Comparison of ENCODE assay signal across 1 cellular context in genomic region chr6:89371849-89372505, GRCh38.
TF ChIP-seq lines count a peak whose summit lies in the region.

No MANE protein-coding gene starts in this region.

TF ChIP-seq in HepG2, 621 proteins besides CTCF, POLR2A, EP300 and RAD21 (continued from another document and continues in another):
- TF ChIP-seq ARID5B (CRISPR knock-in tag; IDR thresholded peaks at IDR 0.05) (peak; percentile 49; the same call in 1 of the 2 replicates), ATF7 (IDR thresholded peaks at IDR 0.05) (no peak), ATF7 (CRISPR knock-in tag; IDR thresholded peaks at IDR 0.05) (no peak), ZFY (CRISPR knock-in tag; IDR thresholded peaks at IDR 0.05) (peak; percentile 31; the same call in 1 of the 2 replicates), JARID2 (CRISPR knock-in tag; IDR thresholded peaks at IDR 0.05; ENCODE audit: insufficient replicate concordance) (no peak), RELA (CRISPR knock-in tag; IDR thresholded peaks at IDR 0.05) (no peak), TFE3 (CRISPR knock-in tag; IDR thresholded peaks at IDR 0.05) (0 out of 2 replicates have a peak, but pooled peaks have one; percentile 14), ATF7-NPFF (CRISPR knock-in tag; IDR thresholded peaks at IDR 0.05; ENCODE audit: low read depth) (no peak), ZNF772 (CRISPR knock-in tag; IDR thresholded peaks at IDR 0.05) (no peak), KDM2A (CRISPR knock-in tag; IDR thresholded peaks at IDR 0.05; ENCODE audit: borderline replicate concordance, low read depth) (peak; percentile 67; the same call in 1 of the 2 replicates), THAP9 (CRISPR knock-in tag; IDR thresholded peaks at IDR 0.05; ENCODE audit: borderline replicate concordance) (no peak), HOXA3 (CRISPR knock-in tag; IDR thresholded peaks at IDR 0.05) (0 out of 2 replicates have a peak, but pooled peaks have one; percentile 17), ATF5 (CRISPR knock-in tag; IDR thresholded peaks at IDR 0.05; ENCODE audit: low read depth) (no peak), RARG (CRISPR knock-in tag; IDR thresholded peaks at IDR 0.05; ENCODE audit: low read depth) (no peak), ZFP82 (CRISPR knock-in tag; IDR thresholded peaks at IDR 0.05; ENCODE audit: borderline replicate concordance) (no peak), ZFYVE20 (CRISPR knock-in tag; IDR thresholded peaks at IDR 0.05; ENCODE audit: borderline replicate concordance, low read depth) (no peak), FOXK2 (IDR thresholded peaks at IDR 0.05) (no peak), TFDP2 (CRISPR knock-in tag; IDR thresholded peaks at IDR 0.05) (no peak), RXRB (CRISPR knock-in tag; IDR thresholded peaks at IDR 0.05; ENCODE audit: borderline replicate concordance) (peak; percentile 34; the same call in 1 of the 2 replicates), MBNL3 (CRISPR knock-in tag; conservative IDR thresholded peaks at IDR 0.05) (no peak), ZBTB21 (CRISPR knock-in tag; IDR thresholded peaks at IDR 0.05) (no peak), NCOA1 (CRISPR knock-in tag; IDR thresholded peaks at IDR 0.05) (no peak), PATZ1 (CRISPR knock-in tag; IDR thresholded peaks at IDR 0.05) (peak; percentile 99), ZNF382 (CRISPR knock-in tag; IDR thresholded peaks at IDR 0.05; ENCODE audit: borderline replicate concordance) (no peak), HOXD1 (CRISPR knock-in tag; IDR thresholded peaks at IDR 0.05) (no peak), MAZ (IDR thresholded peaks at IDR 0.05; ENCODE audit: borderline replicate concordance, low read depth, low read length) (0 out of 2 replicates have a peak, but pooled peaks have one; percentile 38), MAZ (CRISPR knock-in tag; IDR thresholded peaks at IDR 0.05; ENCODE audit: low read depth) (peak; percentile 54; the same call in 1 of the 2 replicates), GATAD2A (CRISPR knock-in tag; IDR thresholded peaks at IDR 0.05) (peak; percentile 57), ZNF574 (CRISPR knock-in tag; IDR thresholded peaks at IDR 0.05) (0 out of 2 replicates have a peak, but pooled peaks have one; percentile 22), ZNF101 (CRISPR knock-in tag; IDR thresholded peaks at IDR 0.05; ENCODE audit: borderline replicate concordance, low read depth) (no peak), IRF9 (CRISPR knock-in tag; IDR thresholded peaks at IDR 0.05; ENCODE audit: borderline replicate concordance) (no peak), MTF2 (CRISPR knock-in tag; IDR thresholded peaks at IDR 0.05; ENCODE audit: borderline replicate concordance) (no peak), ZNF800 (CRISPR knock-in tag; IDR thresholded peaks at IDR 0.05) (no peak), GTF3A (CRISPR knock-in tag; conservative IDR thresholded peaks at IDR 0.05) (no peak), ONECUT2 (CRISPR knock-in tag; IDR thresholded peaks at IDR 0.05) (no peak), SOX6 (IDR thresholded peaks at IDR 0.05) (no peak), SOX6 (CRISPR knock-in tag; IDR thresholded peaks at IDR 0.05) (peak; percentile 25; the same call in 1 of the 2 replicates), CREB1 (IDR thresholded peaks at IDR 0.05) (no peak), CREB1 (CRISPR knock-in tag; IDR thresholded peaks at IDR 0.05) (no peak), ZGPAT (CRISPR knock-in tag; IDR thresholded peaks at IDR 0.05) (0 out of 2 replicates have a peak, but pooled peaks have one; percentile 26), SAP130 (CRISPR knock-in tag; IDR thresholded peaks at IDR 0.05; ENCODE audit: low read depth) (0 out of 2 replicates have a peak, but pooled peaks have one; percentile 16), YEATS4 (CRISPR knock-in tag; IDR thresholded peaks at IDR 0.05; ENCODE audit: borderline replicate concordance) (no peak), ZMYM4 (CRISPR knock-in tag; IDR thresholded peaks at IDR 0.05) (peak; percentile 40), KMT2A (CRISPR knock-in tag; IDR thresholded peaks at IDR 0.05) (no peak)
